Comparison of ENCODE assay signal across 10 cellular contexts in the genomic region with DNA sequence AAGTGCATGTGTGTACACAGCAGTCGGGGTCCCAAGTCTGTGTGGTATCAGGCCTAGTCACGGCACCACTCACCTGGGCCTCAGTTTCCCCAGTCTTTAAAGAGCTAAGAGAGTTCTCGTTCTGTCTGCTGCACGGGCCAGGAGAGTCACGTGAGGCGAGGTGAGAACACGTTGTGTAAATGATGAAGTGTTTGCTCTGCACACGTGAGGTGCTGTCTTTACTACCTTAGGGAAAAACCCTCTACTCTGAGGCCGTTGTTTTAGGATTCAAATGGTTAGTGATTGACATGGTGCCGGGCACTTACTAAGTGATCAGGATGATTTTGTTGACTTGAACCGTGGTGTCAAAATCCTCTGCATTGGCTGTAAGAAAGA.
DNase-seq lines count a peak whose midpoint lies in the region; ATAC-seq and TF ChIP-seq lines count a peak whose summit lies in the region.
"Had no signal": no experiment of that assay in that cellular context is flagged by ENCODE, and none has a peak within 500 bp of the region (broad histone marks: within the 10 kb centered on the region; RNA-seq: fewer than 3 reads in every experiment).

No MANE protein-coding gene starts in this region.

- intact Hi-C loops in esophagus squamous epithelium (cut with DNase I): no loop called here
- intact Hi-C loops in posterior cingulate gyrus (cut with DNase I): no loop called here

- DNase-seq in NCI-H345 treated with DMSO at 0.1 percent for 48 hours (lab: John Stamatoyannopoulos, UW; ENCODE audit: unreplicated experiment): peak; percentile 16
- DNase-seq in esophagus squamous epithelium (lab: John Stamatoyannopoulos, UW): no peak
- peak in 7 of 10 donors; percentile 3 to 44 (median 20) for DNase-seq in posterior cingulate gyrus
- no peak for DNase-seq in kidney glomerular epithelial cell (lab: John Stamatoyannopoulos, UW)
- no peak for DNase-seq in stimulated activated CD4-positive, alpha-beta T cell treated with anti-CD3 and anti-CD28 coated beads, Interleukin-1b, Interleukin-23, amount 100 ng/mL, for 48 hours
- no peak for DNase-seq in activated T-cell treated with anti-CD3 and anti-CD28 coated beads, Interleukin-2, amount 50 U/mL, for 72 hours
- DNase-seq: activated T-cell treated with anti-CD3 and anti-CD28 coated beads, Interleukin-2, amount 50 U/mL, for 48 hours had no signal

- peaks cover 23% of the 10 kb centered on the region for H3K4me1 Mint-ChIP-seq in activated T-cell treated with anti-CD3 and anti-CD28 coated beads, Interleukin-2, amount 50 U/mL, for 72 hours (ENCODE audit: low read depth)

- peaks cover 52 to 100% (median 55%) of the 10 kb centered on the region in 3 donors for H3K4me1 ChIP-seq in esophagus squamous epithelium

- ATAC-seq in activated T-cell treated with anti-CD3 and anti-CD28 coated beads, Interleukin-2, amount 50 U/mL, for 72 hours (replicated peaks in 1 of 2): no peak
- ATAC-seq in GM21367 (IDR thresholded peaks at IDR 0.05; ENCODE audit: unreplicated experiment): no peak

- H3K27ac Mint-ChIP-seq in activated T-cell treated with anti-CD3 and anti-CD28 coated beads, Interleukin-2, amount 50 U/mL, for 72 hours: no peak overlapping the region

- H3K27me3 ChIP-seq in esophagus squamous epithelium: no peaks in the 10 kb centered on the region

- H3K9me3 Mint-ChIP-seq in activated T-cell treated with anti-CD3 and anti-CD28 coated beads, Interleukin-2, amount 50 U/mL, for 72 hours: no peaks in the 10 kb centered on the region

- peak overlapping the region in 2 of 4 donors; percentile 46 to 73 for H3K4me3 ChIP-seq in esophagus squamous epithelium

- no peak for TF ChIP-seq POLR2A in esophagus squamous epithelium (IDR thresholded peaks at IDR 0.05)

- H3K27ac ChIP-seq in C4-2B: peak overlapping the region; percentile 98
- H3K27ac ChIP-seq in esophagus squamous epithelium: peak overlapping the region; percentile 99 to 100 (median 100)
- H3K27ac ChIP-seq: KMS-11 had no signal

- TF ChIP-seq CTCF in C4-2B (conservative IDR thresholded peaks at IDR 0.05): no peak
- no peak for TF ChIP-seq CTCF in esophagus squamous epithelium (IDR thresholded peaks at IDR 0.05)

- H3K27me3 Mint-ChIP-seq in activated T-cell treated with anti-CD3 and anti-CD28 coated beads, Interleukin-2, amount 50 U/mL, for 72 hours (ENCODE audit: low read depth): no peaks in the 10 kb centered on the region

- H3K4me3 Mint-ChIP-seq in activated T-cell treated with anti-CD3 and anti-CD28 coated beads, Interleukin-2, amount 50 U/mL, for 72 hours: no peak overlapping the region

- H3K36me3 Mint-ChIP-seq in activated T-cell treated with anti-CD3 and anti-CD28 coated beads, Interleukin-2, amount 50 U/mL, for 72 hours (ENCODE audit: insufficient read depth in 2 of 2): no peaks in the 10 kb centered on the region

- H3K9me3 ChIP-seq in esophagus squamous epithelium: no peaks in the 10 kb centered on the region

- 26 to 50% methylated on average over 10 to 11 of the region's 11 CpGs for WGBS in esophagus squamous epithelium, 2 donors

- H3K36me3 ChIP-seq in esophagus squamous epithelium: peaks cover 0 to 11% (median 0%) of the 10 kb centered on the region in 3 donors

Comparison
In these comparisons a context has a peak if more than half of its experiments do, and no peak if none do; other contexts are left out.
1. DNase-seq: peak in NCI-H345 treated with DMSO at 0.1 percent for 48 hours (single experiment) and posterior cingulate gyrus (7 of 10); none in esophagus squamous epithelium (single experiment), kidney glomerular epithelial cell (single experiment), stimulated activated CD4-positive, alpha-beta T cell treated with anti-CD3 and anti-CD28 coated beads, Interleukin-1b, Interleukin-23, amount 100 ng/mL, for 48 hours (single experiment) and activated T-cell treated with anti-CD3 and anti-CD28 coated beads, Interleukin-2, amount 50 U/mL, for 72 hours (0 of 2).